In the genomic region with DNA sequence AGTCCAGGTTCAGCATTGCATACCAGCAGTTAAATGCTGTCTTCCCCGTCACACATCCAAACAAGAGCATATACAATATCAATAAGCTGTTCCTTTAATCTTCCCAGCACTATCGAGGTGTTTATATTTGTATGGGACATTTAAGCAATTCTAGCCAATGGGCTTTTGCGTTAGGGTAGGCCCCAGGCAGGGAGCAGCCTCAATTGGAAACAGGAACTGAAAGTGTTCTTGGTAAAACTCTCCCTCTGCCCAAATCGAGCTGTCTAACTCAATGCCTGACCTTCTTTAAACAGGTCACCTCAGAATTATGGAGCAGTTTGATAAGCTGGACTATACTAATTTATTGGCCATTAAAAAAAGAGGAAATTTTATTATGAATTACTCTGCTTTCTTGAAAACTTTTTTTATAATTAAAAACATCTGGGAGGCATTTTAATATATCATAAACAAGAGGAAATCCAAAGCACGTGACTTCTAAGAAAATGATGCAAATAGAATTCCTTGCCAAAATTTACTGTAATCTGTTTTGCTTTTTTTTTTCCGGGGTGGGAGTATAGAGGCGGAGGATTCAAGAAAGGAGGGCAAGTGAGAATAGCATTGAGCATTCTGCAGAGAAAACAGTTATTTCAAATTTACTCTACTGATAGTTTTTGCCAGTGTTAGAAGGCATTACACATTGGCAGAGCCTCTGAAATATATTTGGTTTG, we compare ENCODE assay signal across 8 cellular contexts.
DNase-seq lines count a peak whose midpoint lies in the region; ATAC-seq, FAIRE-seq and TF ChIP-seq lines count a peak whose summit lies in the region.

No MANE protein-coding gene starts in this region.

- no peaks in the 10 kb centered on the region for H3K9me3 ChIP-seq in endothelial cell of umbilical vein (replicated peaks; ENCODE audit: control insufficient read depth, insufficient read depth, low read length)

- H3K9ac ChIP-seq in endothelial cell of umbilical vein (replicated peaks; ENCODE audit: extremely low read depth, insufficient read depth, low read length) = no peak overlapping the region

- H2AFZ ChIP-seq in endothelial cell of umbilical vein (ENCODE audit: low read depth, low read length) = peak overlapping the region; percentile 9

- H3K27me3 ChIP-seq in endothelial cell of umbilical vein (ENCODE audit: control insufficient read depth in 2 of 2, insufficient read depth in 2 of 2, low read length in 2 of 2) = no peaks in the 10 kb centered on the region

- no peaks in the 10 kb centered on the region for H3K4me1 ChIP-seq in endothelial cell of umbilical vein (ENCODE audit: control insufficient read depth, extremely low read depth, insufficient read depth, low read length)

- H3K36me3 Mint-ChIP-seq in activated T-cell treated with anti-CD3 and anti-CD28 coated beads, Interleukin-2, amount 50 U/mL, for 72 hours (ENCODE audit: insufficient read depth in 2 of 2) = no peaks in the 10 kb centered on the region

- intact Hi-C loops in endothelial cell of umbilical vein (cut with micrococcal nuclease) = no loop called here

- no peak overlapping the region for H3K27ac ChIP-seq in endothelial cell of umbilical vein (ENCODE audit: insufficient read depth, low read depth, low read length)

- no TSS peak for BruUV-seq in endothelial cell of umbilical vein (replicated peaks; lab: Mats Ljungman, UMichigan)

- H3K4me2 ChIP-seq in endothelial cell of umbilical vein (ENCODE audit: insufficient read depth, low read length) = no peak overlapping the region

- H3K27me3 Mint-ChIP-seq in activated T-cell treated with anti-CD3 and anti-CD28 coated beads, Interleukin-2, amount 50 U/mL, for 72 hours (ENCODE audit: low read depth) = no peaks in the 10 kb centered on the region

- peak; percentile 18 for DNase-seq in NCI-H2029 treated with DMSO at 0.1 percent for 48 hours (lab: John Stamatoyannopoulos, UW)
- DNase-seq in endothelial cell of umbilical vein (ENCODE audit: low read depth, low spot score) = peak; percentile 32
- DNase-seq in pulmonary artery endothelial cell (ENCODE audit: low read depth, low spot score) = peak; percentile 13
- no peak for DNase-seq in NCI-H1417 treated with DMSO at 0.1 percent for 48 hours (lab: John Stamatoyannopoulos, UW)
- DNase-seq in NCI-H446 treated with DMSO at 0.1 percent for 48 hours (lab: John Stamatoyannopoulos, UW) = no peak
- DNase-seq in activated T-cell treated with anti-CD3 and anti-CD28 coated beads, Interleukin-2, amount 50 U/mL, for 72 hours = no peak

- dilution Hi-C loops in endothelial cell of umbilical vein (cut with MboI; ENCODE audit: extremely low pct_ligation_motif_present, low sequenced_read_pairs) = no loop called here

- peak; percentile 90 for ATAC-seq in GM18517 (IDR thresholded peaks at IDR 0.05; ENCODE audit: unreplicated experiment)
- ATAC-seq in HG02642 (IDR thresholded peaks at IDR 0.05; ENCODE audit: poor library complexity, unreplicated experiment) = peak; percentile 95
- no peak for ATAC-seq in activated T-cell treated with anti-CD3 and anti-CD28 coated beads, Interleukin-2, amount 50 U/mL, for 72 hours (replicated peaks in 1 of 2)

- no peaks in the 10 kb centered on the region for H3K9me1 ChIP-seq in endothelial cell of umbilical vein (replicated peaks; ENCODE audit: control insufficient read depth, extremely low read depth, insufficient read depth, low read length)

- no peaks in the 10 kb centered on the region for H3K9me3 Mint-ChIP-seq in activated T-cell treated with anti-CD3 and anti-CD28 coated beads, Interleukin-2, amount 50 U/mL, for 72 hours

- no peak for TF ChIP-seq CTCF in endothelial cell of umbilical vein (IDR thresholded peaks at IDR 0.05; ENCODE audit: extremely low read depth in 1 of 2, insufficient read depth in 1 of 2, low read depth in 1 of 2, low read length in 2 of 2)

- POLR2A ChIA-PET in endothelial cell of umbilical vein (lab: Charles Lee) = no interaction called here

- H3K4me3 ChIP-seq in endothelial cell of umbilical vein (replicated peaks in 1 of 3; ENCODE audit: insufficient read depth in 1 of 3, low read depth in 1 of 3, low read length in 3 of 3) = no peak overlapping the region

- no peaks in the 10 kb centered on the region for H4K20me1 ChIP-seq in endothelial cell of umbilical vein (replicated peaks; ENCODE audit: control insufficient read depth, extremely low read depth, insufficient read depth, low read length)

- no peaks in the 10 kb centered on the region for H3K4me1 Mint-ChIP-seq in activated T-cell treated with anti-CD3 and anti-CD28 coated beads, Interleukin-2, amount 50 U/mL, for 72 hours (ENCODE audit: low read depth)

- H3K36me3 ChIP-seq in endothelial cell of umbilical vein (ENCODE audit: control insufficient read depth in 2 of 2, extremely low read depth in 1 of 2, insufficient read depth in 2 of 2, low read length in 2 of 2) = no peaks in the 10 kb centered on the region

- TF ChIP-seq POLR2A in endothelial cell of umbilical vein (IDR thresholded peaks at IDR 0.05; ENCODE audit: low read depth, low read length) = no peak

- CTCF ChIA-PET in endothelial cell of umbilical vein (lab: Charles Lee) = no interaction called here

- no peak overlapping the region for H3K4me3 Mint-ChIP-seq in activated T-cell treated with anti-CD3 and anti-CD28 coated beads, Interleukin-2, amount 50 U/mL, for 72 hours

- H3K79me2 ChIP-seq in endothelial cell of umbilical vein (ENCODE audit: control insufficient read depth, insufficient read depth, low read length) = no peaks in the 10 kb centered on the region

- no peak for FAIRE-seq in endothelial cell of umbilical vein (lab: Jason Lieb, UNC)

- no peak overlapping the region for H3K27ac Mint-ChIP-seq in activated T-cell treated with anti-CD3 and anti-CD28 coated beads, Interleukin-2, amount 50 U/mL, for 72 hours

TF ChIP-seq in endothelial cell of umbilical vein, 7 proteins besides CTCF, POLR2A, EP300 and RAD21:
- no peak for TF ChIP-seq FOS (IDR thresholded peaks at IDR 0.05; ENCODE audit: borderline replicate concordance, insufficient read depth, low read length)
- TF ChIP-seq, protein P1, sequence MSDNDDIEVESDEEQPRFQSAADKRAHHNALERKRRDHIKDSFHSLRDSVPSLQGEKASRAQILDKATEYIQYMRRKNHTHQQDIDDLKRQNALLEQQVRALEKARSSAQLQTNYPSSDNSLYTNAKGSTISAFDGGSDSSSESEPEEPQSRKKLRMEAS (IDR thresholded peaks at IDR 0.05; ENCODE audit: insufficient read depth, insufficient read length) = no peak
- no peak for TF ChIP-seq POLR2AphosphoS5 (IDR thresholded peaks at IDR 0.05; ENCODE audit: insufficient read depth, low read depth, low read length)
- TF ChIP-seq EZH2 (IDR thresholded peaks at IDR 0.05; ENCODE audit: borderline replicate concordance, low read depth, low read length, severe bottlenecking) = no peak
- no peak for TF ChIP-seq MYC (IDR thresholded peaks at IDR 0.05; ENCODE audit: low read depth, low read length)

Comparison
In these comparisons a context has a peak if more than half of its experiments do, and no peak if none do; other contexts are left out.
1. ATAC-seq: peak in GM18517 (single experiment) and HG02642 (single experiment); none in activated T-cell treated with anti-CD3 and anti-CD28 coated beads, Interleukin-2, amount 50 U/mL, for 72 hours (0 of 2).
2. DNase-seq: peak in NCI-H2029 treated with DMSO at 0.1 percent for 48 hours (single experiment), endothelial cell of umbilical vein (single experiment) and pulmonary artery endothelial cell (single experiment); none in NCI-H1417 treated with DMSO at 0.1 percent for 48 hours (single experiment), NCI-H446 treated with DMSO at 0.1 percent for 48 hours (single experiment) and activated T-cell treated with anti-CD3 and anti-CD28 coated beads, Interleukin-2, amount 50 U/mL, for 72 hours (0 of 2).